In the genomic region with DNA sequence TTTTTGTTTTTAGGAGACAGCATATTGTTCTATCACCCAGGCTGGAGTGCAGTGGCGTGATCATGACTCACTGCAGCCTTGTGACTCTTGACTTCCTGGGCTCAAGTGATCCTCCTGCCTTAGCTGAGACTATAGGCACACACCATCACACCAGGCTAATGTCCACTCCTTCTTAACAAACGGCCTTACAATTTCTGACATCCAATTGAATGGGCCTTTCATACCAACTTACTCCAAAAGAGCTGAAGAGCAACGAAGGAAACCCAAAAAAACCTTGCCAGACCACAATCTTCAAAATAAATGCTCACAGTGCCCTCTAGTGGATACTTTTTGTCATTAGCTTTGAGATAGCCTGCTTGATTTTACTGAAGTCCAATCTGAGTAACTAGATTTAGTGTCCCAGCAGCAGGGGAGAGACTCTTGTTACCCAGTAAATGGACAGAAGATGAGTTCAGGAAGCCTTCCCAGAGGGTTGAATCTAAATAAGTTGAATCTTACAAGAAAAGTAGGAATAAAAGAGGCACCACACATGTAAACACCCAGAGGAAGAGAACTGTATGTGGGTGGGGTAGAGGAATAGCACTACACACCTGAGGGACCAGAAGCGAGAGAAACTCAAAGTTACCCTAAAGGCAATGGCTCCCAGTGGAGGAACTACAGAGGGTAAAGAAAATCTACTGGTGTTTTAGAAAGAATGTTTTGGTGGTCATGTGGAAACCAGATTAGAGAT, we compare ENCODE assay signal across 8 cellular contexts. TPM values are rescaled to one million over a fixed set of nuclear protein-coding genes. Genes with fewer than 3 reads are reported as not detected.
A peak's percentile ranks its signal among the peaks of the same experiment; 100 is the strongest.
DNase-seq lines count a peak whose midpoint lies in the region; ATAC-seq and TF ChIP-seq lines count a peak whose summit lies in the region.

No MANE protein-coding gene starts in this region.

- intact Hi-C loops in left colon (cut with DNase I, micrococcal nuclease), result no loop called here

- DNase-seq in AG08395 (ENCODE audit: low spot score) (peak; percentile 62), NAMALWA (ENCODE audit: low spot score) (peak; percentile 87), SK-N-DZ (ENCODE audit: low spot score) (peak; percentile 76), left colon (no peak), substantia nigra (lab: John Stamatoyannopoulos, UW) (peak in 18 of 49 donors; percentile 1 to 64 (median 12))
- peak; percentile 58 for DNase-seq in central memory CD4-positive, alpha-beta T cell

- peak; percentile 58; the same call in 2 of the 3 replicates for TF ChIP-seq CTCF in GM12872 (IDR thresholded peaks at IDR 0.05; ENCODE audit: insufficient read depth, low read depth, low read length)

- peak; percentile 46 for ATAC-seq in HG02623 (IDR thresholded peaks at IDR 0.05; ENCODE audit: unreplicated experiment)
- peak; percentile 73 for ATAC-seq in left colon

- peak overlapping the region; percentile 1 for H3K27ac ChIP-seq in substantia nigra (ENCODE audit: low read depth, low read length, poor library complexity, severe bottlenecking)

RNA-seq across cellular contexts. Expression of a gene that starts 9.3 kb away (rescaled TPM):
- 29.2 and 35.2 TPM in 2 replicates for polyA plus RNA-seq in SK-N-DZ (2014; cell fraction: cytosol; rRNA removed)
- 14.1 and 19.6 TPM in 2 replicates for polyA plus RNA-seq in SK-N-DZ (2014; cell fraction: nucleus; rRNA removed)
- total RNA-seq in left colon, result 10 to 100 TPM; 41.7 to 42.5 TPM

Comparison
In these comparisons a context has a peak if more than half of its experiments do, and no peak if none do; other contexts are left out.
1. DNase-seq: peak in AG08395 (single experiment), NAMALWA (single experiment), SK-N-DZ (single experiment) and central memory CD4-positive, alpha-beta T cell (single experiment); none in left colon (0 of 2).